In the genomic region with DNA sequence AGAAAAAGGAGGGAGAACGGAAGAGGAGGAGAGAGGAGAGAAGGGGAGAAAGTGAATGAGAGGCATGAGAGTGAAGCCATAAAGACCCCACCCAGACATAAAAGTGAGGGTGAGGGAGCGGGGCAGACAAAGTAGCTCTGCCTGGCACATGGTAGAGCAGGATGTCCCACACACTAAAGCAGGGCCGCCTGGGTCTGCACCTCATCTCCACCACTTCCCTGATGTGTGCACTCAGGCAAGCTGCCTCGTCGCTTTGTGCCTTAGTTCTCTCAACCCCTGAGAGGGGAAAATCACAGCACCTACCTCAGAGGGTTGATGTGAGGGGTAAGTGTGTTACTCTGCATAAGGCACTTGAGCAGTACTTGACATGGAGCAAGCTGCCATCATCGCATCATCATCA, we compare ENCODE assay signal across 24 cellular contexts.
"Had no signal": no experiment of that assay in that cellular context is flagged by ENCODE, and none has a peak within 500 bp of the region (broad histone marks: within the 10 kb centered on the region; RNA-seq: fewer than 3 reads in every experiment).

No MANE protein-coding gene starts in this region.

- H3K27me3 Mint-ChIP-seq: activated CD4-positive, alpha-beta T cell treated with anti-CD3 and anti-CD28 coated beads for 36 hours; activated CD8-positive, alpha-beta memory T cell treated with anti-CD3 and anti-CD28 coated beads, Interleukin-2, amount 10 ng/mL, durations not matched to agents 7 days and 5 days; activated CD8-positive, alpha-beta T cell treated with anti-CD3 and anti-CD28 coated beads for 36 hours; T-cell had no signal

- DNase-seq: activated CD4-positive, alpha-beta T cell treated with anti-CD3 and anti-CD28 coated beads for 36 hours; activated CD8-positive, alpha-beta memory T cell treated with anti-CD3 and anti-CD28 coated beads, Interleukin-2, amount 10 ng/mL, durations not matched to agents 7 days and 5 days; activated CD8-positive, alpha-beta T cell treated with anti-CD3 and anti-CD28 coated beads for 36 hours; activated gamma-delta T cell; activated T-cell treated with anti-CD3 and anti-CD28 coated beads for 4 hours; amniotic stem cell; cortex of kidney; endodermal cell; heart left ventricle; islet precursor cell; left colon; mesendoderm; naive thymus-derived CD4-positive, alpha-beta T cell; small intestine; stimulated activated CD4-positive, alpha-beta T cell treated with anti-CD3 and anti-CD28 coated beads, Interleukin-2, amount 100 ng/mL, for 24 hours; T1000; upper lobe of left lung had no signal

- ATAC-seq: activated CD4-positive, alpha-beta T cell treated with anti-CD3 and anti-CD28 coated beads for 36 hours; activated CD8-positive, alpha-beta memory T cell treated with anti-CD3 and anti-CD28 coated beads, Interleukin-2, amount 10 ng/mL, durations not matched to agents 7 days and 5 days; activated CD8-positive, alpha-beta T cell treated with anti-CD3 and anti-CD28 coated beads for 36 hours; activated naive CD4-positive, alpha-beta T cell treated with anti-CD3 and anti-CD28 coated beads, Interleukin-2, amount 50 U/mL, for 72 hours; gastroesophageal sphincter; heart left ventricle; left colon; naive thymus-derived CD4-positive, alpha-beta T cell; sciatic nerve; stimulated activated effector memory CD8-positive, alpha-beta T cell treated with anti-CD3 and anti-CD28 coated beads, Interleukin-12 subunit alpha, Interleukin-12 subunit beta, amount 100 ng/mL, for 72 hours; T-cell; WTC11 had no signal

- H3K27ac ChIP-seq: cardiac muscle cell, gastroesophageal sphincter, heart left ventricle, upper lobe of left lung had no signal

- H3K27me3 ChIP-seq: cardiac muscle cell, gastroesophageal sphincter, heart left ventricle, upper lobe of left lung had no signal

- H3K9me3 ChIP-seq: gastroesophageal sphincter, heart left ventricle, upper lobe of left lung had no signal

- H3K4me1 Mint-ChIP-seq: WTC11 had no signal

- H3K36me3 Mint-ChIP-seq: activated CD8-positive, alpha-beta memory T cell treated with anti-CD3 and anti-CD28 coated beads, Interleukin-2, amount 10 ng/mL, durations not matched to agents 7 days and 5 days; stimulated activated effector memory CD8-positive, alpha-beta T cell treated with anti-CD3 and anti-CD28 coated beads, Interleukin-12 subunit alpha, Interleukin-12 subunit beta, amount 100 ng/mL, for 72 hours; T-cell; WTC11 had no signal

- H3K9me3 Mint-ChIP-seq: activated CD8-positive, alpha-beta T cell treated with anti-CD3 and anti-CD28 coated beads for 36 hours; endodermal cell; stimulated activated effector memory CD8-positive, alpha-beta T cell treated with anti-CD3 and anti-CD28 coated beads, Interleukin-12 subunit alpha, Interleukin-12 subunit beta, amount 100 ng/mL, for 72 hours; T-cell; WTC11 had no signal

- H3K27ac Mint-ChIP-seq: activated CD4-positive, alpha-beta T cell treated with anti-CD3 and anti-CD28 coated beads for 36 hours; activated CD8-positive, alpha-beta memory T cell treated with anti-CD3 and anti-CD28 coated beads, Interleukin-2, amount 10 ng/mL, durations not matched to agents 7 days and 5 days; activated CD8-positive, alpha-beta T cell treated with anti-CD3 and anti-CD28 coated beads for 36 hours; activated naive CD4-positive, alpha-beta T cell treated with anti-CD3 and anti-CD28 coated beads, Interleukin-2, amount 50 U/mL, for 72 hours; endodermal cell; T-cell; WTC11 had no signal

- H3K36me3 ChIP-seq: cardiac muscle cell, gastroesophageal sphincter, heart left ventricle, upper lobe of left lung had no signal

- H3K4me3 ChIP-seq: cardiac muscle cell, gastroesophageal sphincter, heart left ventricle, upper lobe of left lung had no signal

- H3K4me3 Mint-ChIP-seq: activated CD4-positive, alpha-beta T cell treated with anti-CD3 and anti-CD28 coated beads for 36 hours; activated CD8-positive, alpha-beta memory T cell treated with anti-CD3 and anti-CD28 coated beads, Interleukin-2, amount 10 ng/mL, durations not matched to agents 7 days and 5 days; activated CD8-positive, alpha-beta T cell treated with anti-CD3 and anti-CD28 coated beads for 36 hours; endodermal cell; naive thymus-derived CD4-positive, alpha-beta T cell; stimulated activated effector memory CD8-positive, alpha-beta T cell treated with anti-CD3 and anti-CD28 coated beads, Interleukin-12 subunit alpha, Interleukin-12 subunit beta, amount 100 ng/mL, for 72 hours; T-cell; WTC11 had no signal
